27 cellular contexts compared by ENCODE assay signal in genomic region chr9:69867081-69867814, GRCh38. TPM values are rescaled to one million over a fixed set of nuclear protein-coding genes. Genes with fewer than 3 reads are reported as not detected.
"Had no signal": no experiment of that assay in that cellular context is flagged by ENCODE, and none has a peak within 500 bp of the region (broad histone marks: within the 10 kb centered on the region; RNA-seq: fewer than 3 reads in every experiment).

No MANE protein-coding gene starts in this region.

- H3K27ac Mint-ChIP-seq: activated CD4-positive, alpha-beta memory T cell treated with anti-CD3 and anti-CD28 coated beads for 36 hours; activated naive CD8-positive, alpha-beta T cell; activated T-helper 1 cell treated with anti-CD3 and anti-CD28 coated beads, Interleukin-12 subunit alpha, Interleukin-12 subunit beta, Interleukin-2, Interleukin-4 antibody, amounts not matched to agents 30 ng/mL and 10 ng/mL and 1 ng/mL, durations not matched to agents 14 hours and 24 hours and 36 hours; naive B cell; T-helper 17 cell; WTC11 had no signal

- FAIRE-seq: kidney had no signal

- H3K4me1 Mint-ChIP-seq: naive B cell, neural crest cell, T-helper 17 cell, WTC11 had no signal

- ATAC-seq: gastroesophageal sphincter; heart left ventricle; left lung; stimulated activated naive CD8-positive, alpha-beta T cell treated with anti-CD3 and anti-CD28 coated beads, Interleukin-15, Interleukin-2, amounts not matched to agents 100 U/mL and 50 U/mL, for 24 hours; T-helper 17 cell; WTC11 had no signal

- H3K9me3 ChIP-seq: gastroesophageal sphincter, heart left ventricle, left lung, right atrium auricular region, tibial artery had no signal

- H3K4me1 ChIP-seq: gastroesophageal sphincter, heart left ventricle, left lung, right atrium auricular region, tibial artery had no signal

- H3K4me3 Mint-ChIP-seq: activated CD4-positive, alpha-beta memory T cell treated with anti-CD3 and anti-CD28 coated beads for 36 hours; activated naive CD8-positive, alpha-beta T cell; activated T-helper 1 cell treated with anti-CD3 and anti-CD28 coated beads, Interleukin-12 subunit alpha, Interleukin-12 subunit beta, Interleukin-2, Interleukin-4 antibody, amounts not matched to agents 30 ng/mL and 10 ng/mL and 1 ng/mL, durations not matched to agents 14 hours and 24 hours and 36 hours; naive B cell; neural crest cell; T-helper 17 cell; WTC11 had no signal

- H3K27me3 ChIP-seq: brain microvascular endothelial cell, gastroesophageal sphincter, heart left ventricle, left lung, right atrium auricular region, tibial artery had no signal

- H3K36me3 Mint-ChIP-seq: activated CD4-positive, alpha-beta memory T cell treated with anti-CD3 and anti-CD28 coated beads for 36 hours; activated naive CD8-positive, alpha-beta T cell; naive B cell; WTC11 had no signal

- DNase-seq: activated CD4-positive, alpha-beta memory T cell treated with anti-CD3 and anti-CD28 coated beads for 36 hours; activated CD4-positive, alpha-beta T cell treated with anti-CD3 and anti-CD28 coated beads for 4 hours; activated T-cell treated with anti-CD3 and anti-CD28 coated beads for 4 hours; brain microvascular endothelial cell; cerebellar nuclear complex; effector CD8-positive, alpha-beta T cell; heart left ventricle; kidney; left lung; mammary epithelial cell; naive B cell; stimulated activated CD4-positive, alpha-beta T cell treated with anti-CD3 and anti-CD28 coated beads, Interleukin-2, amount 100 ng/mL, for 24 hours; stimulated activated naive CD8-positive, alpha-beta T cell treated with anti-CD3 and anti-CD28 coated beads, Interleukin-15, Interleukin-2, amounts not matched to agents 100 U/mL and 50 U/mL, for 24 hours; substantia nigra; T-helper 17 cell; tibial artery had no signal

- H3K4me3 ChIP-seq: gastroesophageal sphincter, heart left ventricle, left lung, right atrium auricular region, tibial artery had no signal

- H3K9me3 Mint-ChIP-seq: activated CD4-positive, alpha-beta memory T cell treated with anti-CD3 and anti-CD28 coated beads for 36 hours; activated T-helper 1 cell treated with anti-CD3 and anti-CD28 coated beads, Interleukin-12 subunit alpha, Interleukin-12 subunit beta, Interleukin-2, Interleukin-4 antibody, amounts not matched to agents 30 ng/mL and 10 ng/mL and 1 ng/mL, durations not matched to agents 14 hours and 24 hours and 36 hours; neural crest cell had no signal

- H3K36me3 ChIP-seq: brain microvascular endothelial cell, gastroesophageal sphincter, heart left ventricle, left lung, right atrium auricular region, tibial artery had no signal

- H3K27ac ChIP-seq: brain microvascular endothelial cell, gastroesophageal sphincter, heart left ventricle, left lung, right atrium auricular region, tibial artery had no signal

RNA-seq across cellular contexts. Expression of gene CFAP95, which starts 46.6 kb away (rescaled TPM):
- total RNA-seq: activated CD4-positive, alpha-beta memory T cell treated with anti-CD3 and anti-CD28 coated beads for 36 hours; activated T-helper 1 cell treated with anti-CD3 and anti-CD28 coated beads, Interleukin-12 subunit alpha, Interleukin-12 subunit beta, Interleukin-2, Interleukin-4 antibody, amounts not matched to agents 30 ng/mL and 10 ng/mL and 1 ng/mL, durations not matched to agents 14 hours and 24 hours and 36 hours; gastroesophageal sphincter; mammary epithelial cell; mononuclear cell; omental fat pad; posterior vena cava; right atrium auricular region; skeletal muscle tissue; T-helper 17 cell; urinary bladder had no signal
- polyA plus RNA-seq: heart left ventricle, urinary bladder had no signal
